In the genomic region with DNA sequence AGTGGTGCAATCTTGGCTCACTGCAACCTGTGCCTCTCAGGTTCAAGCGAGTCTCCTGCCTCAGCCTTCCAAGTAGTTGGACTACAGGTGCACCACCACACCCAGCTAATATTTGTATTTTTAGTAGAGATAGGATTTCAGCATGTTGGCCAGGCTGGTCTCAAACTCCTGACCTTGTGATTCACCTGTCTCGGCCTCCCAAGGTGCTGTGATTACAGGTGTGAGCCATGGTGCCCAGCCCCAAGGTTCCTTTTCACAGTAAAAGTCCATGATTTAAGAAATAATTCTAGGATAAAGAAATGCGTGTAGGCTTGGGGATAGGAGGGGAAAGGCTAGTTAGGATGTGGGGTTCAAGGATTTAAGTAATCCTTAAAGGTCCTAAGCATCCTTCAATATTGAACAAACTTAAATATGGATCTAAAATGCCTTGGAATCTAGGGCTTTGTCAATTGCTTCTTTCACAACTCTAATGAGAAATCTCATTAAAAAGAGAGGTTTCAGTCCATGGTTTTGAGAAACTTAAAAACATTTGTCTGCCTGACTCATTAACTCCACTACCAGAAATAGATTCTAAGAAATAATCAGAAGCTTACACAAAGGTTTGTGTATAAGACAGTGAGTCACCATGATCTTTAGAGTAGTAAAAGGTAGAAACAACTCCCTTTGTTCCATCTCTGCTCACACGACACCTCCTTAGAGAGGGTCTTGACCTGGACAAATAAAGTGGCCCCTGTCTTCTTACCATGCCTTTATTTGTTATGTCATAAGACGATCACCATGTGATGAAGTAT, we compare ENCODE assay signal across 12 cellular contexts.
DNase-seq lines count a peak whose midpoint lies in the region; ATAC-seq and TF ChIP-seq lines count a peak whose summit lies in the region.
"Had no signal": no experiment of that assay in that cellular context is flagged by ENCODE, and none has a peak within 500 bp of the region (broad histone marks: within the 10 kb centered on the region; RNA-seq: fewer than 3 reads in every experiment).

No MANE protein-coding gene starts in this region.

- peak overlapping the region; percentile 60 to 87 (median 69) for H3K27ac ChIP-seq in stomach

- TF ChIP-seq EP300 in stomach (IDR thresholded peaks at IDR 0.05) = no peak

- H3K4me1 Mint-ChIP-seq in activated T-cell treated with anti-CD3 and anti-CD28 coated beads, Interleukin-2, amount 50 U/mL, for 72 hours (ENCODE audit: low read depth) = peaks cover 70% of the 10 kb centered on the region
- peaks cover 73% of the 10 kb centered on the region for H3K4me1 Mint-ChIP-seq in activated CD4-positive, alpha-beta memory T cell treated with anti-CD3 and anti-CD28 coated beads for 36 hours (ENCODE audit: low read depth)

- peak overlapping the region; percentile 90 for H3K27ac Mint-ChIP-seq in activated T-cell treated with anti-CD3 and anti-CD28 coated beads, Interleukin-2, amount 50 U/mL, for 72 hours
- peak overlapping the region; percentile 94 for H3K27ac Mint-ChIP-seq in activated CD4-positive, alpha-beta memory T cell treated with anti-CD3 and anti-CD28 coated beads for 36 hours

- 49 to 62% (median 58%) methylated on average over 5 of the region's 5 CpGs for WGBS in stomach, 5 donors

- H3K36me3 ChIP-seq in stomach = no peaks in the 10 kb centered on the region
- H3K36me3 ChIP-seq: BE2C, tibial nerve had no signal

- CTCF ChIA-PET in activated CD4-positive, alpha-beta memory T cell treated with anti-CD3 and anti-CD28 coated beads for 36 hours (lab: Charles Lee) = interaction anchor here (1.1 to 4.0 kb wide), 4 partner anchors 11 to 101 kb away, joined by 3 to 23 read pairs (median 4); no protein-coding TSS in a partner anchor

- peaks cover 10% of the 10 kb centered on the region in 2 donors for H3K9me3 Mint-ChIP-seq in activated T-cell treated with anti-CD3 and anti-CD28 coated beads, Interleukin-2, amount 50 U/mL, for 72 hours
- H3K9me3 Mint-ChIP-seq in activated CD4-positive, alpha-beta memory T cell treated with anti-CD3 and anti-CD28 coated beads for 36 hours = peaks cover 20% of the 10 kb centered on the region

- peaks cover 8 to 23% of the 10 kb centered on the region in 2 donors for H3K36me3 Mint-ChIP-seq in activated T-cell treated with anti-CD3 and anti-CD28 coated beads, Interleukin-2, amount 50 U/mL, for 72 hours (ENCODE audit: insufficient read depth in 2 of 2)
- H3K36me3 Mint-ChIP-seq in activated CD4-positive, alpha-beta memory T cell treated with anti-CD3 and anti-CD28 coated beads for 36 hours = peaks cover 17% of the 10 kb centered on the region

- H3K27me3 Mint-ChIP-seq in activated T-cell treated with anti-CD3 and anti-CD28 coated beads, Interleukin-2, amount 50 U/mL, for 72 hours (ENCODE audit: low read depth) = no peaks in the 10 kb centered on the region
- H3K27me3 Mint-ChIP-seq in activated CD4-positive, alpha-beta memory T cell treated with anti-CD3 and anti-CD28 coated beads for 36 hours = no peaks in the 10 kb centered on the region

- no peaks in the 10 kb centered on the region for H3K27me3 ChIP-seq in stomach
- H3K27me3 ChIP-seq: BE2C, tibial nerve had no signal

- H3K4me3 ChIP-seq in stomach = no peak overlapping the region
- H3K4me3 ChIP-seq: tibial nerve had no signal

- no peak for TF ChIP-seq CTCF in stomach (IDR thresholded peaks at IDR 0.05)

- intact Hi-C loops in activated CD4-positive, alpha-beta memory T cell treated with anti-CD3 and anti-CD28 coated beads for 36 hours (cut with micrococcal nuclease) = loop anchor here (1.0 to 10.0 kb wide), 4 partner anchors 14 to 361 kb away; a partner anchor contains a TSS
- intact Hi-C loops in stomach (cut with DNase I; ENCODE audit: low total_unique reads) = no loop called here

- POLR2A ChIA-PET in activated CD4-positive, alpha-beta memory T cell treated with anti-CD3 and anti-CD28 coated beads for 36 hours (lab: Charles Lee) = interaction anchor here (1.0 to 5.0 kb wide), 4 partner anchors 11 to 73 kb away, joined by 3 to 54 read pairs (median 6); no protein-coding TSS in a partner anchor

- no peak for TF ChIP-seq POLR2A in stomach (IDR thresholded peaks at IDR 0.05)

- peaks cover 18 to 44% (median 21%) of the 10 kb centered on the region in 4 donors for H3K4me1 ChIP-seq in stomach

- no peak for DNase-seq in activated T-cell treated with anti-CD3 and anti-CD28 coated beads, Interleukin-2, amount 50 U/mL, for 72 hours
- DNase-seq in activated T-cell treated with anti-CD3 and anti-CD28 coated beads, Interleukin-2, amount 50 U/mL, for 48 hours = no peak
- no peak for DNase-seq in activated CD4-positive, alpha-beta memory T cell treated with anti-CD3 and anti-CD28 coated beads for 36 hours
- DNase-seq in fibroblast of peridontal ligament (ENCODE audit: extremely low read depth) (peak; percentile 74), stomach (peak; percentile 52), NOMO-1 treated with dmso at 0.1 percent for 144 hours (lab: John Stamatoyannopoulos, UW; ENCODE audit: unreplicated experiment) (no peak), NCI-H1417 (lab: John Stamatoyannopoulos, UW) (no peak), GM19238 (ENCODE audit: insufficient read length, low spot score) (no peak)
- DNase-seq: activated CD8-positive, alpha-beta memory T cell treated with anti-CD3 and anti-CD28 coated beads, Interleukin-2, amount 50 U/mL, for 4 hours; BE2C; occipital lobe had no signal

- ATAC-seq in activated T-cell treated with anti-CD3 and anti-CD28 coated beads, Interleukin-2, amount 50 U/mL, for 72 hours (replicated peaks in 1 of 2) = peak; percentile 73 to 76

- no peaks in the 10 kb centered on the region for H3K9me3 ChIP-seq in stomach
- H3K9me3 ChIP-seq: BE2C had no signal

- peak overlapping the region; percentile 13 to 49 for H3K4me3 Mint-ChIP-seq in activated T-cell treated with anti-CD3 and anti-CD28 coated beads, Interleukin-2, amount 50 U/mL, for 72 hours
- H3K4me3 Mint-ChIP-seq in activated CD4-positive, alpha-beta memory T cell treated with anti-CD3 and anti-CD28 coated beads for 36 hours = no peak overlapping the region

Comparison
In these comparisons a context has a peak if more than half of its experiments do, and no peak if none do; other contexts are left out.
1. DNase-seq: peak in fibroblast of peridontal ligament (single experiment) and stomach (single experiment); none in activated T-cell treated with anti-CD3 and anti-CD28 coated beads, Interleukin-2, amount 50 U/mL, for 72 hours (0 of 2), activated T-cell treated with anti-CD3 and anti-CD28 coated beads, Interleukin-2, amount 50 U/mL, for 48 hours (0 of 2), activated CD4-positive, alpha-beta memory T cell treated with anti-CD3 and anti-CD28 coated beads for 36 hours (single experiment), NOMO-1 treated with dmso at 0.1 percent for 144 hours (single experiment), NCI-H1417 (0 of 3) and GM19238 (single experiment).